Comparison of ENCODE assay signal across 25 cellular contexts in genomic region chr3:149895339-149895738, GRCh38.
DNase-seq lines count a peak whose midpoint lies in the region; ATAC-seq, FAIRE-seq and TF ChIP-seq lines count a peak whose summit lies in the region.
"Had no signal": no experiment of that assay in that cellular context is flagged by ENCODE, and none has a peak within 500 bp of the region (broad histone marks: within the 10 kb centered on the region; RNA-seq: fewer than 3 reads in every experiment).

No MANE protein-coding gene starts in this region.

- no peaks in the 10 kb centered on the region for H3K27me3 ChIP-seq in left ventricle myocardium inferior (ENCODE audit: low read depth)
- H3K27me3 ChIP-seq in heart left ventricle, result no peaks in the 10 kb centered on the region
- H3K27me3 ChIP-seq in mesendoderm (ENCODE audit: insufficient read depth, low read length, poor library complexity), result no peaks in the 10 kb centered on the region
- H3K27me3 ChIP-seq: BLaER1 treated with 17β-estradiol and CSF1 and Interleukin-3, amounts not matched to agents 10 nM and 100 nM had no signal

- H2BK120ac ChIP-seq in mesendoderm (ENCODE audit: low read depth, low read length), result no peak overlapping the region

- H3K79me1 ChIP-seq in mesendoderm (ENCODE audit: low read length), result no peaks in the 10 kb centered on the region

- intact Hi-C loops in left ventricle myocardium inferior (cut with micrococcal nuclease) (no loop called here), heart left ventricle (cut with DNase I) (no loop called here)

- H4K5ac ChIP-seq in mesendoderm (ENCODE audit: low read length), result no peak overlapping the region

- H3K27me3 Mint-ChIP-seq in activated T-cell treated with anti-CD3 and anti-CD28 coated beads, Interleukin-2, amount 50 U/mL, for 24 hours, result no peaks in the 10 kb centered on the region
- H3K27me3 Mint-ChIP-seq in T-helper 2 cell treated with Interferon-gamma antibody and Interleukin-4, amounts not matched to agents 5 μg/mL and 100 μg/mL, for 36 hours (ENCODE audit: low read depth), result no peaks in the 10 kb centered on the region
- H3K27me3 Mint-ChIP-seq: CD4-positive, alpha-beta T cell had no signal

- no peak for TF ChIP-seq POLR2A in heart left ventricle (IDR thresholded peaks at IDR 0.05)

- WGBS in heart left ventricle, 4 donors, result 40 to 56% (median 45%) methylated on average over 1 of the region's 1 CpG
- WGBS in mesendoderm (ENCODE audit: extremely low coverage, insufficient coverage, low lambda C conversion rate), result no CpG with 5 or more reads among the region's 1 CpG

- H3K18ac ChIP-seq in mesendoderm (ENCODE audit: low read length), result no peak overlapping the region

- no peak overlapping the region for H3K4ac ChIP-seq in mesendoderm (ENCODE audit: low read depth, low read length)

- H3K27ac ChIP-seq in left ventricle myocardium inferior (replicated peaks) (peak overlapping the region; percentile 40), heart left ventricle (no peak overlapping the region), mesendoderm (ENCODE audit: low read depth, low read length) (no peak overlapping the region)
- H3K27ac ChIP-seq: A549; BLaER1 treated with 17β-estradiol and CSF1 and Interleukin-3, amounts not matched to agents 10 nM and 100 nM; GM23248; RWPE1 had no signal

- no peak overlapping the region for H2BK15ac ChIP-seq in mesendoderm (replicated peaks; ENCODE audit: low read depth)

- no peak overlapping the region for H2AK5ac ChIP-seq in mesendoderm (ENCODE audit: low read length)

- peaks cover 3% of the 10 kb centered on the region for H3K36me3 ChIP-seq in left ventricle myocardium inferior
- peaks cover 0 to 30% (median 6%) of the 10 kb centered on the region in 9 donors for H3K36me3 ChIP-seq in heart left ventricle
- H3K36me3 ChIP-seq in mesendoderm (ENCODE audit: control insufficient read depth, insufficient read depth, low read length), result no peaks in the 10 kb centered on the region

- no peak overlapping the region for H3K9ac ChIP-seq in mesendoderm (ENCODE audit: low read length)
- H3K9ac ChIP-seq: BLaER1 treated with 17β-estradiol and CSF1 and Interleukin-3, amounts not matched to agents 10 nM and 100 nM; GM23248 had no signal

- H3K9me3 ChIP-seq in left ventricle myocardium inferior (replicated peaks) (no peaks in the 10 kb centered on the region), heart left ventricle (no peaks in the 10 kb centered on the region)
- H3K9me3 ChIP-seq: A549; BLaER1 treated with 17β-estradiol and CSF1 and Interleukin-3, amounts not matched to agents 10 nM and 100 nM had no signal

- no peak overlapping the region for H3K4me2 ChIP-seq in mesendoderm (ENCODE audit: low read length)
- H3K4me2 ChIP-seq: A549; BLaER1 treated with 17β-estradiol and CSF1 and Interleukin-3, amounts not matched to agents 10 nM and 100 nM had no signal

- FAIRE-seq in RCC 7860 (lab: Jason Lieb, UNC), result peak; percentile 30
- FAIRE-seq: A549, GM12891, HTR-8/SVneo had no signal

- no peak for TF ChIP-seq CTCF in left ventricle myocardium inferior (IDR thresholded peaks at IDR 0.05; ENCODE audit: borderline replicate concordance)
- no peak for TF ChIP-seq CTCF in heart left ventricle (IDR thresholded peaks at IDR 0.05)

- H3K36me3 Mint-ChIP-seq in activated T-cell treated with anti-CD3 and anti-CD28 coated beads, Interleukin-2, amount 50 U/mL, for 24 hours (ENCODE audit: low read depth), result peaks cover 48% of the 10 kb centered on the region
- peaks cover 17% of the 10 kb centered on the region for H3K36me3 Mint-ChIP-seq in T-helper 2 cell treated with Interferon-gamma antibody and Interleukin-4, amounts not matched to agents 5 μg/mL and 100 μg/mL, for 36 hours (ENCODE audit: low read depth)

- no peak overlapping the region for H3K4me3 Mint-ChIP-seq in activated T-cell treated with anti-CD3 and anti-CD28 coated beads, Interleukin-2, amount 50 U/mL, for 24 hours
- H3K4me3 Mint-ChIP-seq in T-helper 2 cell treated with Interferon-gamma antibody and Interleukin-4, amounts not matched to agents 5 μg/mL and 100 μg/mL, for 36 hours, result no peak overlapping the region
- H3K4me3 Mint-ChIP-seq: CD4-positive, alpha-beta T cell had no signal

- H3K4me1 Mint-ChIP-seq in activated T-cell treated with anti-CD3 and anti-CD28 coated beads, Interleukin-2, amount 50 U/mL, for 24 hours (ENCODE audit: low read depth), result peaks cover 10% of the 10 kb centered on the region
- peaks cover 4% of the 10 kb centered on the region for H3K4me1 Mint-ChIP-seq in T-helper 2 cell treated with Interferon-gamma antibody and Interleukin-4, amounts not matched to agents 5 μg/mL and 100 μg/mL, for 36 hours (ENCODE audit: low read depth)

- DNase-seq in left ventricle myocardium inferior (no peak), heart left ventricle (no peak), RCC 7860 (ENCODE audit: low spot score) (no peak), mesendoderm (peak; percentile 7), KG1 (lab: John Stamatoyannopoulos, UW) (no peak)
- no peak for DNase-seq in activated T-cell treated with anti-CD3 and anti-CD28 coated beads, Interleukin-2, amount 50 U/mL, for 24 hours
- no peak for DNase-seq in T-helper 2 cell treated with Interferon-gamma antibody and Interleukin-4, amounts not matched to agents 5 μg/mL and 100 μg/mL, for 36 hours (ENCODE audit: low spot score)
- DNase-seq: AML-193; CD4-positive, alpha-beta T cell; DMS79; GF-D8; GM23248; H7; KBM-7; MM.1S; NCI-H2029; NCI-H2171; NCI-H524; NCI-H774; SHP77 had no signal

- peaks cover 80% of the 10 kb centered on the region for H3K4me1 ChIP-seq in left ventricle myocardium inferior
- peaks cover 0 to 59% (median 27%) of the 10 kb centered on the region in 12 donors for H3K4me1 ChIP-seq in heart left ventricle
- no peaks in the 10 kb centered on the region for H3K4me1 ChIP-seq in mesendoderm (ENCODE audit: control insufficient read depth, low read depth, low read length)

- no peak for ATAC-seq in heart left ventricle
- ATAC-seq: A549 had no signal

- no peak overlapping the region for H4K8ac ChIP-seq in mesendoderm (ENCODE audit: low read depth, low read length)

- no peaks in the 10 kb centered on the region for H3K9me3 Mint-ChIP-seq in activated T-cell treated with anti-CD3 and anti-CD28 coated beads, Interleukin-2, amount 50 U/mL, for 24 hours
- no peaks in the 10 kb centered on the region for H3K9me3 Mint-ChIP-seq in T-helper 2 cell treated with Interferon-gamma antibody and Interleukin-4, amounts not matched to agents 5 μg/mL and 100 μg/mL, for 36 hours
- H3K9me3 Mint-ChIP-seq: CD4-positive, alpha-beta T cell had no signal

- H3K79me2 ChIP-seq in mesendoderm (ENCODE audit: control insufficient read depth, insufficient read depth, low read length), result no peaks in the 10 kb centered on the region

- H3K56ac ChIP-seq in mesendoderm (ENCODE audit: low read length), result no peak overlapping the region

- no peak overlapping the region for H2BK5ac ChIP-seq in mesendoderm (ENCODE audit: low read length)

- H3K27ac Mint-ChIP-seq in activated T-cell treated with anti-CD3 and anti-CD28 coated beads, Interleukin-2, amount 50 U/mL, for 24 hours, result no peak overlapping the region
- no peak overlapping the region for H3K27ac Mint-ChIP-seq in T-helper 2 cell treated with Interferon-gamma antibody and Interleukin-4, amounts not matched to agents 5 μg/mL and 100 μg/mL, for 36 hours
- H3K27ac Mint-ChIP-seq: CD4-positive, alpha-beta T cell had no signal

- H3K4me3 ChIP-seq in left ventricle myocardium inferior, result no peak overlapping the region
- no peak overlapping the region for H3K4me3 ChIP-seq in heart left ventricle
- H3K4me3 ChIP-seq in mesendoderm (ENCODE audit: low read length), result no peak overlapping the region
- H3K4me3 ChIP-seq: A549; BLaER1 treated with 17β-estradiol and CSF1 and Interleukin-3, amounts not matched to agents 10 nM and 100 nM; GM23248 had no signal

- H3K23ac ChIP-seq in mesendoderm (ENCODE audit: low read length), result no peak overlapping the region
